Comparison of ENCODE assay signal across 1 cellular context in the genomic region with DNA sequence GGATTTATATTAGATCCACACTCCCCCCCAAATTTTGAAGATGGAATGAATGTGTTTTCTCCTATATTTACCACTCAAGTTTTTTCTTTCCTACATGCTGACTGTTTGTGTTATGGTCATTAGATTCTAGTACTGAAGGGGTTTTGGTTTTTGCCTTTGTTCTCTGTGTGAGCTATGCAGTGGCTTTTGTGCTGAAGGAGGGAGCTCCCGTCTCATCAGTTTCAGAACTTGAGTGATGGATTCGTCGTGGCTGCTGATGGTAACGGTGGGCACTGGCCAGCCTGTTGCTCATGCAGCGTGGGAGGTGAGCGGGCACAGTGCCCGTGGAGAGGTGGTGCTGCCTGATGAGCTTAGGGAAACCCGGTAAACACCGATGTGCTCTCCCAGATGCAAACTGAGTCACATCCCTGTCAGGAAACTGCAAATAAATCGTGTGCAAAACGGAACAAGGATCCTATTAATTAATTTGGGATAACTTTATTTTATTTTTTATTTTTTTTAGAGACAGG.
TF ChIP-seq lines count a peak whose summit lies in the region.

No MANE protein-coding gene starts in this region.

TF ChIP-seq in H1, 55 proteins besides CTCF, POLR2A, EP300 and RAD21 (continued from another document):
- TF ChIP-seq ATF2 (IDR thresholded peaks at IDR 0.05; ENCODE audit: low read length), result no peak
- TF ChIP-seq SIX5 (IDR thresholded peaks at IDR 0.05; ENCODE audit: low read depth, low read length), result no peak
- TF ChIP-seq NRF1 (IDR thresholded peaks at IDR 0.05; ENCODE audit: low read depth, low read length), result no peak
- no peak for TF ChIP-seq EGR1 (IDR thresholded peaks at IDR 0.05; ENCODE audit: borderline replicate concordance, low read depth, low read length)
- TF ChIP-seq CEBPB (IDR thresholded peaks at IDR 0.05; ENCODE audit: low read depth, low read length), result no peak
